ENCODE assay signal across 16 cellular contexts in the genomic region with DNA sequence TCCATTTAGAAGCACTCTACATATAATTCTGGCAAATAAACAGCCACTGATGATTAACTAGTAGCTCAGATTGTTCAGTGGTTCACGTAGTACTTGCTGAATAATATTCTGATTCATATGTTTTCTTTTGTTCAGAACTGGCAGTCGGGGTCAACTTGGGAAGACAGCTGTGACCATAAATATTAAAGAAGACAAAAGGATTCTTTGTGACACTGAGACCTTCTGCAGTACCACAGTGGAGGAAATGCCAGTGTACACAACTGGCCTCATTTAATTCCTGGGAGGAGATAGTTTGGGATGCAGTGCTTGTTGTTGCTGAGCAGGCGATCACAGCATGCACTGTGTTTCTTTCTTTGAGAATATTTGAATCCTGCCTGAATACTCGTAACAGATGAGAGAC. TPM values are rescaled to one million over a fixed set of nuclear protein-coding genes. Genes with fewer than 3 reads are reported as not detected.
DNase-seq lines count a peak whose midpoint lies in the region; ATAC-seq and TF ChIP-seq lines count a peak whose summit lies in the region.
"Had no signal": no experiment of that assay in that cellular context is flagged by ENCODE, and none has a peak within 500 bp of the region (broad histone marks: within the 10 kb centered on the region; RNA-seq: fewer than 3 reads in every experiment).

No MANE protein-coding gene starts in this region.

- H3K4me3 ChIP-seq in astrocyte of the spinal cord (ENCODE audit: low read depth, low read length) (no peak overlapping the region), skeletal muscle satellite cell (ENCODE audit: low read length) (peak overlapping the region; percentile 15), WERI-Rb-1 (ENCODE audit: low read depth, low read length) (no peak overlapping the region)

- no peak overlapping the region for H3K4me3 Mint-ChIP-seq in HFFc6
- H3K4me3 Mint-ChIP-seq: activated naive CD8-positive, alpha-beta T cell treated with anti-CD3 and anti-CD28 coated beads for 36 hours; CD8-positive, alpha-beta memory T cell; H9; natural killer cell treated with Interleukin-12 subunit alpha and Interleukin-12 subunit beta and Interleukin-15 and Interleukin-18, amount 100 ng/mL, for 72 hours had no signal

- TF ChIP-seq CTCF in HFFc6 (IDR thresholded peaks at IDR 0.05) (no peak), astrocyte of the spinal cord (IDR thresholded peaks at IDR 0.05; ENCODE audit: low read depth, low read length) (no peak), WERI-Rb-1 (IDR thresholded peaks at IDR 0.05; ENCODE audit: low read depth, low read length) (no peak)

- peak overlapping the region; percentile 71 for H3K4me2 ChIP-seq in skeletal muscle satellite cell (ENCODE audit: low read length)

- peaks cover 10% of the 10 kb centered on the region; the same call in 1 of the 2 replicates for H3K36me3 Mint-ChIP-seq in HFFc6 (ENCODE audit: low read depth)

- H3K9ac ChIP-seq in skeletal muscle satellite cell (ENCODE audit: low read depth, low read length) = peak overlapping the region; percentile 33

- no peaks in the 10 kb centered on the region for H3K27me3 ChIP-seq in skeletal muscle satellite cell (ENCODE audit: control insufficient read depth, insufficient read depth, low read length)
- H3K27me3 ChIP-seq in WERI-Rb-1 (ENCODE audit: insufficient read depth, low read depth, severe bottlenecking) = no peaks in the 10 kb centered on the region

- no peak overlapping the region for H3K27ac ChIP-seq in WERI-Rb-1

- no peaks in the 10 kb centered on the region; the same call in 1 of the 2 replicates for H3K27me3 Mint-ChIP-seq in HFFc6 (ENCODE audit: insufficient read depth)
- H3K27me3 Mint-ChIP-seq: activated naive CD8-positive, alpha-beta T cell treated with anti-CD3 and anti-CD28 coated beads for 36 hours; CD8-positive, alpha-beta memory T cell; natural killer cell treated with Interleukin-12 subunit alpha and Interleukin-12 subunit beta and Interleukin-15 and Interleukin-18, amount 100 ng/mL, for 72 hours had no signal

- no peaks in the 10 kb centered on the region for H3K9me3 Mint-ChIP-seq in HFFc6
- H3K9me3 Mint-ChIP-seq: activated naive CD8-positive, alpha-beta T cell treated with anti-CD3 and anti-CD28 coated beads for 36 hours; CD8-positive, alpha-beta memory T cell; natural killer cell treated with Interleukin-12 subunit alpha and Interleukin-12 subunit beta and Interleukin-15 and Interleukin-18, amount 100 ng/mL, for 72 hours had no signal

- H3K9me3 ChIP-seq in skeletal muscle satellite cell (replicated peaks; ENCODE audit: low read length) (no peaks in the 10 kb centered on the region), WERI-Rb-1 (ENCODE audit: severe bottlenecking) (no peaks in the 10 kb centered on the region)

- in situ Hi-C loops in astrocyte of the spinal cord (cut with HindIII; ENCODE audit: low sequenced_read_pairs) = no loop called here

- DNase-seq in HFFc6 (peak; percentile 17), astrocyte of the spinal cord (ENCODE audit: low read depth, low spot score) (peak; percentile 75), iris pigment epithelial cell (ENCODE audit: low read depth) (peak; percentile 68), WERI-Rb-1 (no peak)
- no peak for DNase-seq in activated CD8-positive, alpha-beta memory T cell treated with anti-CD3 and anti-CD28 coated beads, Interleukin-2, amount 50 U/mL, for 48 hours
- no peak for DNase-seq in stimulated activated CD4-positive, alpha-beta T cell treated with anti-CD3 and anti-CD28 coated beads, Interleukin-4, amount 100 ng/mL, for 24 hours
- DNase-seq: activated naive CD8-positive, alpha-beta T cell treated with anti-CD3 and anti-CD28 coated beads for 36 hours; CD8-positive, alpha-beta memory T cell; H9; KG1; OCI-M1; stimulated activated naive CD4-positive, alpha-beta T cell; T1000 had no signal

- ATAC-seq in HG03097 (IDR thresholded peaks at IDR 0.05; ENCODE audit: low FRiP score, unreplicated experiment) = no peak
- ATAC-seq: natural killer cell treated with Interleukin-12 subunit alpha and Interleukin-12 subunit beta and Interleukin-15 and Interleukin-18, amount 100 ng/mL, for 72 hours had no signal

- H3K27ac Mint-ChIP-seq in HFFc6 = peak overlapping the region; percentile 39; the same call in 1 of the 2 replicates
- H3K27ac Mint-ChIP-seq: activated naive CD8-positive, alpha-beta T cell treated with anti-CD3 and anti-CD28 coated beads for 36 hours; CD8-positive, alpha-beta memory T cell; H9; natural killer cell treated with Interleukin-12 subunit alpha and Interleukin-12 subunit beta and Interleukin-15 and Interleukin-18, amount 100 ng/mL, for 72 hours had no signal

- peaks cover 27% of the 10 kb centered on the region for H3K4me1 ChIP-seq in skeletal muscle satellite cell (ENCODE audit: control insufficient read depth, insufficient read depth, low read length)

- H3K4me1 Mint-ChIP-seq in HFFc6 (ENCODE audit: low read depth) = peaks cover 14% of the 10 kb centered on the region

- H3K36me3 ChIP-seq in skeletal muscle satellite cell (ENCODE audit: insufficient read depth, low read length) = peaks cover 3% of the 10 kb centered on the region
- peaks cover 33% of the 10 kb centered on the region for H3K36me3 ChIP-seq in WERI-Rb-1

RNA-seq across cellular contexts. Expression of a gene that starts 26.6 kb away (rescaled TPM):
- total RNA-seq in HFFc6 (2021; fragmentation: NEBNext Ultra II Directional; extraction: Animal tissue kit (Norgen Biotek cat#: 25700)) = under 1 TPM in 1 of 6 experiments, not detected in 5; 0.14 TPM
- 0.44 and 0.51 TPM in 2 replicates for total RNA-seq in skeletal muscle satellite cell (2012; rRNA removed)

Comparison
In these comparisons a context has a peak if more than half of its experiments do, and no peak if none do; other contexts are left out.
1. DNase-seq: peak in HFFc6 (single experiment), astrocyte of the spinal cord (single experiment) and iris pigment epithelial cell (single experiment); none in activated CD8-positive, alpha-beta memory T cell treated with anti-CD3 and anti-CD28 coated beads, Interleukin-2, amount 50 U/mL, for 48 hours (single experiment), WERI-Rb-1 (single experiment) and stimulated activated CD4-positive, alpha-beta T cell treated with anti-CD3 and anti-CD28 coated beads, Interleukin-4, amount 100 ng/mL, for 24 hours (single experiment).